Comparison of ENCODE assay signal across 17 cellular contexts in the genomic region with DNA sequence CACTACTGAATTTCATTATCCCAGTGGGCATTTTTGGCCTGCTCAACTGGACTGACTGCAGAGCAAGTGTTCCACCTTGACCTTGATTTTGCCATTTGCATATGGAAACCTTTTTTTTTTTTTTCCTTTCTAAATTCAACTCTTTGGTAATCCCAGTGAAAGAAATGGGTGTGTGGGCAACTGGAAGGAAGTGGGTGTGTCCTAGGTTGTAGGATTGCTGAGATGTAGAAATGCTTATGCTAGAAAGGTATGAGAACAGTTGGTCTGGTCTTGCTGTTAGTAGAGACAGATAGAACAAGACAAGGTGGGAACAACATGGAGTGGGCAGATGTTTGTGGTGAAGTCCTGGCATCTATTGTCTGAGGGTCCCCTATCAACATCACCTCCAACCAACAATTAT. TPM values are rescaled to one million over a fixed set of nuclear protein-coding genes. Genes with fewer than 3 reads are reported as not detected.
DNase-seq lines count a peak whose midpoint lies in the region; ATAC-seq, FAIRE-seq and TF ChIP-seq lines count a peak whose summit lies in the region.
"Had no signal": no experiment of that assay in that cellular context is flagged by ENCODE, and none has a peak within 500 bp of the region (broad histone marks: within the 10 kb centered on the region; RNA-seq: fewer than 3 reads in every experiment).

No MANE protein-coding gene starts in this region.

- H3K27me3 ChIP-seq in PC-3 (ENCODE audit: low read length) (no peaks in the 10 kb centered on the region), bronchial epithelial cell (ENCODE audit: control insufficient read depth, insufficient read depth, low read length) (no peaks in the 10 kb centered on the region), osteoblast (ENCODE audit: insufficient read depth, low read length) (no peaks in the 10 kb centered on the region)
- H3K27me3 ChIP-seq: adrenal gland, tibial artery had no signal

- POLR2A ChIA-PET in activated CD4-positive, alpha-beta memory T cell treated with anti-CD3 and anti-CD28 coated beads, Interleukin-2, amount 10 ng/mL, durations not matched to agents 7 days and 5 days (lab: Charles Lee) = interaction anchor here (0.7 to 7.5 kb wide), 12 partner anchors 9 to 1129 kb away, joined by 3 to 115 read pairs (median 4); no protein-coding TSS in a partner anchor
- POLR2A ChIA-PET in activated CD4-positive, alpha-beta memory T cell treated with anti-CD3 and anti-CD28 coated beads for 36 hours (lab: Charles Lee) = no interaction called here
- POLR2A ChIA-PET in PC-3 (lab: Charles Lee; ENCODE audit: unreplicated experiment) = no interaction called here

- peaks cover 86% of the 10 kb centered on the region for H3K4me1 Mint-ChIP-seq in activated CD4-positive, alpha-beta memory T cell treated with anti-CD3 and anti-CD28 coated beads, Interleukin-2, amount 10 ng/mL, durations not matched to agents 7 days and 5 days
- H3K4me1 Mint-ChIP-seq in activated CD4-positive, alpha-beta memory T cell treated with anti-CD3 and anti-CD28 coated beads for 36 hours (ENCODE audit: low read depth) = peaks cover 55% of the 10 kb centered on the region

- no peak for FAIRE-seq in bronchial epithelial cell (lab: Jason Lieb, UNC)

- H3K27ac ChIP-seq in PC-3 (ENCODE audit: low read length) (peak overlapping the region; percentile 73), osteoblast (ENCODE audit: low read depth, low read length) (peak overlapping the region; percentile 13)
- H3K27ac ChIP-seq: adrenal gland, parathyroid adenoma, tibial artery had no signal

- no TSS peak for BruUV-seq in PC-3 (replicated peaks; lab: Mats Ljungman, UMichigan)

- DNase-seq in activated CD4-positive, alpha-beta memory T cell treated with anti-CD3 and anti-CD28 coated beads, Interleukin-2, amount 10 ng/mL, durations not matched to agents 7 days and 5 days = peak; percentile 28
- DNase-seq in activated CD4-positive, alpha-beta memory T cell treated with anti-CD3 and anti-CD28 coated beads for 36 hours = no peak
- DNase-seq in PC-3 (no peak), bronchial epithelial cell (ENCODE audit: low read depth) (peak; percentile 45), osteoblast (ENCODE audit: insufficient read length, low spot score, missing footprints) (no peak), AG08396 (ENCODE audit: low spot score) (no peak), HuH-7.5 (ENCODE audit: low spot score) (no peak), NCI-H2081 (lab: John Stamatoyannopoulos, UW) (no peak)
- DNase-seq: ACHN, adrenal gland, cortex of kidney, DMS 273 treated with DMSO at 0.1 percent for 48 hours, NCI-H345, tibial artery had no signal

- H3K9me2 ChIP-seq in PC-3 (replicated peaks; ENCODE audit: low read length) = no peaks in the 10 kb centered on the region

- H2AFZ ChIP-seq in PC-3 (ENCODE audit: low read length) (no peak overlapping the region), osteoblast (ENCODE audit: low read length) (no peak overlapping the region)
- H2AFZ ChIP-seq: parathyroid adenoma had no signal

- peak overlapping the region; percentile 41 for H3K4me3 Mint-ChIP-seq in activated CD4-positive, alpha-beta memory T cell treated with anti-CD3 and anti-CD28 coated beads, Interleukin-2, amount 10 ng/mL, durations not matched to agents 7 days and 5 days
- H3K4me3 Mint-ChIP-seq in activated CD4-positive, alpha-beta memory T cell treated with anti-CD3 and anti-CD28 coated beads for 36 hours = no peak overlapping the region

- H3K9me3 Mint-ChIP-seq in activated CD4-positive, alpha-beta memory T cell treated with anti-CD3 and anti-CD28 coated beads, Interleukin-2, amount 10 ng/mL, durations not matched to agents 7 days and 5 days = peaks cover 16% of the 10 kb centered on the region
- no peaks in the 10 kb centered on the region for H3K9me3 Mint-ChIP-seq in activated CD4-positive, alpha-beta memory T cell treated with anti-CD3 and anti-CD28 coated beads for 36 hours

- no peak overlapping the region; the same call in 1 of the 2 replicates for H3K9ac ChIP-seq in PC-3 (ENCODE audit: low read length)
- H3K9ac ChIP-seq: parathyroid adenoma had no signal

- no peaks in the 10 kb centered on the region for H3K79me2 ChIP-seq in PC-3 (ENCODE audit: low read length)
- H3K79me2 ChIP-seq in osteoblast (ENCODE audit: insufficient read depth, low read length) = no peaks in the 10 kb centered on the region
- H3K79me2 ChIP-seq: parathyroid adenoma had no signal

- H4K20me1 ChIP-seq in PC-3 (ENCODE audit: low read length) = no peaks in the 10 kb centered on the region
- H4K20me1 ChIP-seq in osteoblast (ENCODE audit: insufficient read depth, low read length) = no peaks in the 10 kb centered on the region

- H3K4me2 ChIP-seq in PC-3 (ENCODE audit: low read length) (peak overlapping the region; percentile 39; the same call in 1 of the 2 replicates), osteoblast (ENCODE audit: insufficient read depth, low read length) (no peak overlapping the region)

- peak overlapping the region; percentile 97 for H3K27ac Mint-ChIP-seq in activated CD4-positive, alpha-beta memory T cell treated with anti-CD3 and anti-CD28 coated beads, Interleukin-2, amount 10 ng/mL, durations not matched to agents 7 days and 5 days
- no peak overlapping the region for H3K27ac Mint-ChIP-seq in activated CD4-positive, alpha-beta memory T cell treated with anti-CD3 and anti-CD28 coated beads for 36 hours

- H3K27me3 Mint-ChIP-seq in activated CD4-positive, alpha-beta memory T cell treated with anti-CD3 and anti-CD28 coated beads, Interleukin-2, amount 10 ng/mL, durations not matched to agents 7 days and 5 days = peaks cover 4% of the 10 kb centered on the region
- no peaks in the 10 kb centered on the region for H3K27me3 Mint-ChIP-seq in activated CD4-positive, alpha-beta memory T cell treated with anti-CD3 and anti-CD28 coated beads for 36 hours

- TF ChIP-seq CTCF in PC-3 (conservative IDR thresholded peaks at IDR 0.05; ENCODE audit: low read depth, low read length) = no peak
- no peak for TF ChIP-seq CTCF in bronchial epithelial cell (IDR thresholded peaks at IDR 0.05; ENCODE audit: insufficient read depth, low read length, severe bottlenecking)
- no peak for TF ChIP-seq CTCF in osteoblast (IDR thresholded peaks at IDR 0.05; ENCODE audit: extremely low read depth, low read depth, low read length)

- no peaks in the 10 kb centered on the region for H3K9me3 ChIP-seq in PC-3 (ENCODE audit: low read length)
- no peaks in the 10 kb centered on the region for H3K9me3 ChIP-seq in osteoblast (ENCODE audit: low read depth, low read length)
- H3K9me3 ChIP-seq: adrenal gland, tibial artery had no signal

- no peak for ATAC-seq in PC-3
- ATAC-seq: Panc1 had no signal

- H3K36me3 Mint-ChIP-seq in activated CD4-positive, alpha-beta memory T cell treated with anti-CD3 and anti-CD28 coated beads, Interleukin-2, amount 10 ng/mL, durations not matched to agents 7 days and 5 days (ENCODE audit: low read depth) = peaks cover 47% of the 10 kb centered on the region
- H3K36me3 Mint-ChIP-seq in activated CD4-positive, alpha-beta memory T cell treated with anti-CD3 and anti-CD28 coated beads for 36 hours = no peaks in the 10 kb centered on the region

- H3K36me3 ChIP-seq in PC-3 (ENCODE audit: low read depth, low read length) = no peaks in the 10 kb centered on the region
- no peaks in the 10 kb centered on the region for H3K36me3 ChIP-seq in bronchial epithelial cell (ENCODE audit: control insufficient read depth, insufficient read depth, low read length)
- H3K36me3 ChIP-seq in osteoblast (ENCODE audit: insufficient read depth, low read length) = no peaks in the 10 kb centered on the region
- H3K36me3 ChIP-seq: adrenal gland, tibial artery had no signal

- no peak overlapping the region for H3K4me3 ChIP-seq in PC-3 (ENCODE audit: low read length)
- no peak overlapping the region for H3K4me3 ChIP-seq in bronchial epithelial cell (ENCODE audit: low read depth, low read length)
- H3K4me3 ChIP-seq in osteoblast (ENCODE audit: insufficient read depth, low read length) = no peak overlapping the region
- H3K4me3 ChIP-seq: adrenal gland, tibial artery had no signal

- intact Hi-C loops in activated CD4-positive, alpha-beta memory T cell treated with anti-CD3 and anti-CD28 coated beads for 36 hours (cut with micrococcal nuclease) = loop anchor here (10.0 kb wide), 1 partner anchor 437 kb away; no protein-coding TSS in a partner anchor
- intact Hi-C loops in PC-3 (cut with micrococcal nuclease) = loop anchor here (10.0 kb wide), 1 partner anchor 567 kb away; no protein-coding TSS in a partner anchor

- peaks cover 37% of the 10 kb centered on the region for H3K4me1 ChIP-seq in PC-3 (ENCODE audit: insufficient read depth, low read length)
- H3K4me1 ChIP-seq in osteoblast (ENCODE audit: insufficient read depth, low read length) = peaks cover 21% of the 10 kb centered on the region

- no peaks in the 10 kb centered on the region for H3F3A ChIP-seq in PC-3 (ENCODE audit: low read length, unreplicated experiment)

- CTCF ChIA-PET in activated CD4-positive, alpha-beta memory T cell treated with anti-CD3 and anti-CD28 coated beads, Interleukin-2, amount 10 ng/mL, durations not matched to agents 7 days and 5 days (lab: Charles Lee) = interaction anchor here (0.7 to 2.5 kb wide), 7 partner anchors 11 to 88 kb away, joined by 3 to 16 read pairs (median 4); no protein-coding TSS in a partner anchor
- CTCF ChIA-PET in activated CD4-positive, alpha-beta memory T cell treated with anti-CD3 and anti-CD28 coated beads for 36 hours (lab: Charles Lee) = interaction anchor here (0.8 to 1.1 kb wide), 3 partner anchors 20 to 181 kb away, joined by 3 read pairs; no protein-coding TSS in a partner anchor
- CTCF ChIA-PET in PC-3 (lab: Charles Lee) = no interaction called here

RNA-seq across cellular contexts. Expression of a gene that starts 7.9 kb away (rescaled TPM):
- under 1 TPM in 1 of 2 experiments, not detected in 1; 0.08 TPM for total RNA-seq in activated CD4-positive, alpha-beta memory T cell treated with anti-CD3 and anti-CD28 coated beads, Interleukin-2, amount 10 ng/mL, durations not matched to agents 7 days and 5 days
- total RNA-seq in activated CD4-positive, alpha-beta memory T cell treated with anti-CD3 and anti-CD28 coated beads for 36 hours = not detected
- total RNA-seq in PC-3 (2014; rRNA removed) (not detected in 2 replicates), bronchial epithelial cell (under 0.01 TPM in 1 of 2 replicates, not detected in the other), osteoblast (not detected in 2 replicates)
- total RNA-seq: adrenal gland, HT1080 had no signal

Comparison
In these comparisons a context has a peak if more than half of its experiments do, and no peak if none do; other contexts are left out.
1. DNase-seq: peak in activated CD4-positive, alpha-beta memory T cell treated with anti-CD3 and anti-CD28 coated beads, Interleukin-2, amount 10 ng/mL, durations not matched to agents 7 days and 5 days (single experiment) and bronchial epithelial cell (single experiment); none in activated CD4-positive, alpha-beta memory T cell treated with anti-CD3 and anti-CD28 coated beads for 36 hours (single experiment), PC-3 (single experiment), osteoblast (single experiment), AG08396 (single experiment), HuH-7.5 (single experiment) and NCI-H2081 (0 of 2).